10 cellular contexts compared by ENCODE assay signal in genomic region chr17:1413281-1413791, GRCh38. TPM values are rescaled to one million over a fixed set of nuclear protein-coding genes. Genes with fewer than 3 reads are reported as not detected.
DNase-seq lines count a peak whose midpoint lies in the region; ATAC-seq, FAIRE-seq and TF ChIP-seq lines count a peak whose summit lies in the region.
"Had no signal": no experiment of that assay in that cellular context is flagged by ENCODE, and none has a peak within 500 bp of the region (broad histone marks: within the 10 kb centered on the region; RNA-seq: fewer than 3 reads in every experiment).

No MANE protein-coding gene starts in this region.

- intact Hi-C loops in mucosa of descending colon (cut with DNase I, micrococcal nuclease) = no loop called here
- intact Hi-C loops in A673 (cut with micrococcal nuclease; ENCODE audit: unreplicated experiment) = no loop called here

- H3K9me3 ChIP-seq in mucosa of descending colon (no peaks in the 10 kb centered on the region), A673 (ENCODE audit: low read depth, low read length, poor library complexity, severe bottlenecking) (no peaks in the 10 kb centered on the region)

- no peak for FAIRE-seq in GM19239 (lab: Jason Lieb, UNC)
- FAIRE-seq: islet of Langerhans had no signal

- CTCF ChIA-PET in A673 (lab: Charles Lee) = interaction anchor here (1.8 kb wide), 1 partner anchor 48 kb away, joined by 3 read pairs; no protein-coding TSS in a partner anchor

- peak; percentile 92 for DNase-seq in EH (ENCODE audit: low read depth)
- peak; percentile 81 for DNase-seq in NCI-H748 (lab: John Stamatoyannopoulos, UW; ENCODE audit: unreplicated experiment)
- peak; percentile 77 for DNase-seq in choroid plexus epithelial cell (ENCODE audit: low read depth)
- DNase-seq in mucosa of descending colon = peak in 2 of 3 donors; percentile 33 to 44
- DNase-seq in SKM-1 (lab: John Stamatoyannopoulos, UW; ENCODE audit: unreplicated experiment) = no peak
- DNase-seq in A673 (ENCODE audit: low spot score) = no peak
- no peak for DNase-seq in GM19239 (ENCODE audit: insufficient read length, low spot score)
- DNase-seq: GDM1 had no signal

- H3K36me3 ChIP-seq in mucosa of descending colon (ENCODE audit: low read depth) = no peaks in the 10 kb centered on the region
- no peaks in the 10 kb centered on the region for H3K36me3 ChIP-seq in A673 (ENCODE audit: insufficient read depth, low read length, poor library complexity, severe bottlenecking)

- H3K4me3 ChIP-seq in choroid plexus epithelial cell (ENCODE audit: low read depth, low read length) (no peak overlapping the region), mucosa of descending colon (no peak overlapping the region), A673 (ENCODE audit: low read depth, low read length, poor library complexity, severe bottlenecking) (no peak overlapping the region)

- TF ChIP-seq CTCF in choroid plexus epithelial cell (conservative IDR thresholded peaks at IDR 0.05; ENCODE audit: low read depth, low read length) (no peak), mucosa of descending colon (IDR thresholded peaks at IDR 0.05) (no peak), A673 (conservative IDR thresholded peaks at IDR 0.05; ENCODE audit: low read depth, low read length) (no peak)

- peak; percentile 73 for ATAC-seq in mucosa of descending colon
- no peak for ATAC-seq in HG03571 (IDR thresholded peaks at IDR 0.05; ENCODE audit: unreplicated experiment)

- H3K4me1 ChIP-seq in mucosa of descending colon (ENCODE audit: low read depth) (no peaks in the 10 kb centered on the region), A673 (ENCODE audit: insufficient read depth, low read length, poor library complexity, severe bottlenecking) (no peaks in the 10 kb centered on the region)

- POLR2A ChIA-PET in A673 (lab: Charles Lee; ENCODE audit: low non-redundant PET) = interaction anchor here (0.6 kb wide), 2 partner anchors 43 to 136 kb away, joined by 7 to 13 read pairs; no protein-coding TSS in a partner anchor

- no TSS peak for BruUV-seq in A673 (replicated peaks; lab: Mats Ljungman, UMichigan)

- H3K27me3 ChIP-seq in A673 (replicated peaks; ENCODE audit: insufficient read depth, low read depth, low read length, poor library complexity) = no peaks in the 10 kb centered on the region

- H3K27ac ChIP-seq in A673 (ENCODE audit: low read depth, low read length, poor library complexity, severe bottlenecking) = no peak overlapping the region

RNA-seq across cellular contexts. Expression of gene YWHAE, which starts 13.3 kb away (rescaled TPM):
- total RNA-seq in mucosa of descending colon (100 to 1,000 TPM; 370 to 494 (median 380) TPM), A673 (2021) (1,404 and 1,447 TPM in 2 replicates)

RNA-seq across cellular contexts. Expression of gene CRK, which starts 42.7 kb away (rescaled TPM):
- 10 to 100 TPM; 73.9 to 85.3 (median 74.0) TPM for total RNA-seq in mucosa of descending colon
- 85.9 and 86.5 TPM in 2 replicates for total RNA-seq in A673 (2021)

Comparison
In these comparisons a context has a peak if more than half of its experiments do, and no peak if none do; other contexts are left out.
1. DNase-seq: peak in EH (single experiment), NCI-H748 (single experiment), choroid plexus epithelial cell (single experiment) and mucosa of descending colon (2 of 3); none in SKM-1 (single experiment), A673 (single experiment) and GM19239 (single experiment).